10 cellular contexts compared by ENCODE assay signal in the genomic region with DNA sequence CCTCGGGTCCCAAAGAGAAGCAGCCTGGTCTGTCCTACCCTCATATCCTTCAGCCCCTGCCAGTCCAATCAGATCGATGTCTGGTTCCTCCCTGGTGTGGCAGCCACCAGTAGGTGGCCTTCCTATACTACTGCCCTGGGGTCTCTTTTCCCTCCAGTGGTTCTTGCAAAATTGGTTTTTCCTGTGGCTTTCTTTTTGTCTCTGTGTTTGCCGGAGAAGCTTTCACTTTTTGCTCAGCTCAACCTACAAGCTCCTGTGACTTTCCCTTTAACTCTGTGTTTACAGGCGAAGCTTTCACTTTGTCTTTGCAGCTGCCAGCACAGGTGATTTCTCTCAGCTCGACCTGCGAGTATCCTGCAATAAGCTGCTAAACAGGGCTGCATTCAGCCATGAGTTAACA. TPM values are rescaled to one million over a fixed set of nuclear protein-coding genes. Genes with fewer than 3 reads are reported as not detected.
DNase-seq lines count a peak whose midpoint lies in the region; ATAC-seq, FAIRE-seq and TF ChIP-seq lines count a peak whose summit lies in the region.
"Had no signal": no experiment of that assay in that cellular context is flagged by ENCODE, and none has a peak within 500 bp of the region (broad histone marks: within the 10 kb centered on the region; RNA-seq: fewer than 3 reads in every experiment).

No MANE protein-coding gene starts in this region.

- no peaks in the 10 kb centered on the region for H4K20me1 ChIP-seq in HCT116 (ENCODE audit: insufficient read depth)
- no peaks in the 10 kb centered on the region for H4K20me1 ChIP-seq in OCI-LY3 (ENCODE audit: insufficient read depth, low read length)

- H3K27me3 ChIP-seq in HCT116 (ENCODE audit: insufficient read depth, low read length) = no peaks in the 10 kb centered on the region
- no peaks in the 10 kb centered on the region for H3K27me3 ChIP-seq in OCI-LY3 (ENCODE audit: low read depth, low read length)

- H3K27ac ChIP-seq in HCT116 (ENCODE audit: low read depth, low read length) = no peak overlapping the region
- no peak overlapping the region for H3K27ac ChIP-seq in OCI-LY3 (ENCODE audit: low read length)
- peak overlapping the region; percentile 59 to 60 for H3K27ac ChIP-seq in kidney (ENCODE audit: low read depth in 2 of 2, low read length in 2 of 2)

- TF ChIP-seq POLR2A in HCT116 (IDR thresholded peaks at IDR 0.05; ENCODE audit: borderline replicate concordance, extremely low read depth, insufficient read depth, insufficient read length) = no peak

- H3K4me1 ChIP-seq in HCT116 (ENCODE audit: control insufficient read depth in 1 of 2, insufficient read depth in 2 of 2, low read length in 2 of 2) = no peaks in the 10 kb centered on the region
- H3K4me1 ChIP-seq in OCI-LY3 (ENCODE audit: low read length) = peaks cover 4% of the 10 kb centered on the region; the same call in 1 of the 2 replicates
- H3K4me1 ChIP-seq in kidney (ENCODE audit: control insufficient read depth in 1 of 2, insufficient read depth in 1 of 2, low read depth in 1 of 2, low read length in 2 of 2) = peaks cover 5 to 6% of the 10 kb centered on the region in 2 donors

- H3K4me3 ChIP-seq in HCT116 (replicated peaks in 1 of 2; ENCODE audit: low read depth in 1 of 2, low read length in 2 of 2) = no peak overlapping the region
- peak overlapping the region; percentile 66 for H3K4me3 ChIP-seq in OCI-LY3 (ENCODE audit: low read length)
- peak overlapping the region; percentile 60 to 82 for H3K4me3 ChIP-seq in kidney (ENCODE audit: low read length in 2 of 2)

- H2AFZ ChIP-seq in HCT116 (ENCODE audit: low read depth, low read length, poor library complexity, severe bottlenecking) (no peak overlapping the region), OCI-LY3 (ENCODE audit: low read depth, low read length) (peak overlapping the region; percentile 86)

- POLR2A ChIA-PET in HCT116 (lab: Charles Lee) = no interaction called here

- H3K36me3 ChIP-seq in HCT116 (ENCODE audit: control insufficient read depth in 1 of 2, insufficient read depth in 2 of 2, low read length in 2 of 2) = no peaks in the 10 kb centered on the region
- no peaks in the 10 kb centered on the region for H3K36me3 ChIP-seq in OCI-LY3 (replicated peaks; ENCODE audit: low read depth, low read length)
- no peaks in the 10 kb centered on the region for H3K36me3 ChIP-seq in kidney (ENCODE audit: control insufficient read depth in 1 of 2, insufficient read depth in 2 of 2, low read length in 2 of 2)

- peak; percentile 62; the same call in 1 of the 2 replicates for ATAC-seq in HCT116

- FAIRE-seq in kidney (lab: Jason Lieb, UNC) = no peak

- no peaks in the 10 kb centered on the region for H3K9me2 ChIP-seq in HCT116 (ENCODE audit: insufficient read depth)

- BruUV-seq in HCT116 (replicated peaks; lab: Mats Ljungman, UMichigan) = no TSS peak

- CTCF ChIA-PET in HCT116 (lab: Charles Lee) = no interaction called here

- RAD21 ChIA-PET in HCT116 (lab: Charles Lee; ENCODE audit: low non-redundant PET in 1 of 2, low total read pairs in 2 of 2, uncharacterized antibody in 2 of 2, unreplicated experiment in 2 of 2) = no interaction called here

- TF ChIP-seq CTCF in HCT116 (IDR thresholded peaks at IDR 0.05 in 2 of 3, conservative IDR thresholded peaks at IDR 0.05 in 1 of 3; ENCODE audit: borderline replicate concordance in 1 of 3, insufficient read depth in 1 of 3, low read depth in 2 of 3, low read length in 2 of 3) (peak in 1 of 3 experiments; percentile 33; a peak in 2 of 6 replicates), OCI-LY3 (IDR thresholded peaks at IDR 0.05; ENCODE audit: low read depth, low read length) (peak; percentile 49), kidney (IDR thresholded peaks at IDR 0.05; ENCODE audit: borderline replicate concordance, extremely low read depth, insufficient read depth) (peak; percentile 26)

- H3K4me2 ChIP-seq in HCT116 (ENCODE audit: low read length) (no peak overlapping the region), OCI-LY3 (ENCODE audit: low read length) (peak overlapping the region; percentile 74)

- H3K79me2 ChIP-seq in HCT116 (ENCODE audit: insufficient read depth, low read length) (no peaks in the 10 kb centered on the region), OCI-LY3 (ENCODE audit: low read length) (no peaks in the 10 kb centered on the region)

- intact Hi-C loops in HCT116 (cut with micrococcal nuclease) (no loop called here), kidney (cut with DNase I) (no loop called here)

- no peak overlapping the region for H3K9ac ChIP-seq in HCT116 (ENCODE audit: low read length)
- no peak overlapping the region for H3K9ac ChIP-seq in OCI-LY3 (ENCODE audit: low read length)
- H3K9ac ChIP-seq in kidney (ENCODE audit: low read length in 2 of 2) = peak overlapping the region in 1 of 2 donors; percentile 55

- DNase-seq in DMS153 (lab: John Stamatoyannopoulos, UW) = peak; percentile 57
- no peak for DNase-seq in HCT116 (ENCODE audit: low read depth, low spot score)
- DNase-seq in kidney = no peak
- DNase-seq in activated naive CD4-positive, alpha-beta T cell treated with anti-CD3 and anti-CD28 coated beads, Interleukin-2, amount 50 U/mL, for 16 hours = no peak
- DNase-seq in stimulated activated CD4-positive, alpha-beta T cell treated with anti-CD3 and anti-CD28 coated beads, Interleukin-4, amount 100 ng/mL, for 4 hours = no peak
- no peak for DNase-seq in NOMO-1 treated with dmso at 0.1 percent for 144 hours (lab: John Stamatoyannopoulos, UW; ENCODE audit: unreplicated experiment)
- no peak for DNase-seq in cortex of kidney (lab: John Stamatoyannopoulos, UW)
- DNase-seq: amniotic stem cell, NCI-H187 treated with DMSO at 0.1 percent for 48 hours had no signal

- H3K9me3 ChIP-seq in HCT116 (ENCODE audit: control insufficient read depth in 1 of 2, insufficient read depth in 1 of 2, low read depth in 1 of 2, low read length in 2 of 2) (no peaks in the 10 kb centered on the region), OCI-LY3 (ENCODE audit: insufficient read depth, low read length) (no peaks in the 10 kb centered on the region), kidney (ENCODE audit: control insufficient read depth in 1 of 2, low read length in 2 of 2) (no peaks in the 10 kb centered on the region)

- TF ChIP-seq RAD21 in HCT116 (IDR thresholded peaks at IDR 0.05; ENCODE audit: low read depth) = peak; percentile 22; the same call in 1 of the 2 replicates

TF ChIP-seq in HCT116, 20 proteins besides CTCF, POLR2A, EP300 and RAD21:
- TF ChIP-seq TCF7L2 (IDR thresholded peaks at IDR 0.05; ENCODE audit: borderline replicate concordance, extremely low read depth, insufficient read depth, insufficient read length) (no peak), ZFX (IDR thresholded peaks at IDR 0.05) (no peak), CEBPB (IDR thresholded peaks at IDR 0.05; ENCODE audit: low read depth) (no peak), SP1 (IDR thresholded peaks at IDR 0.05; ENCODE audit: low read depth) (no peak), SRF (IDR thresholded peaks at IDR 0.05; ENCODE audit: low read depth) (no peak), FOSL1 (IDR thresholded peaks at IDR 0.05; ENCODE audit: low read depth) (no peak), EZH2 (IDR thresholded peaks at IDR 0.05) (no peak), CBX3 (IDR thresholded peaks at IDR 0.05; ENCODE audit: low read depth) (no peak), YY1 (IDR thresholded peaks at IDR 0.05; ENCODE audit: extremely low read depth, insufficient replicate concordance, low read depth, low read length) (no peak), ELF1 (IDR thresholded peaks at IDR 0.05; ENCODE audit: borderline replicate concordance, low read depth) (no peak), EGR1 (IDR thresholded peaks at IDR 0.05; ENCODE audit: low read depth) (no peak), POLR2AphosphoS5 (IDR thresholded peaks at IDR 0.05; ENCODE audit: low read depth, low read length) (no peak), ZNF274 (IDR thresholded peaks at IDR 0.05; ENCODE audit: low read depth, low read length) (no peak), EZH2phosphoT487 (IDR thresholded peaks at IDR 0.05; ENCODE audit: borderline replicate concordance) (no peak), SIN3A (IDR thresholded peaks at IDR 0.05; ENCODE audit: low read depth) (no peak), ATF3 (IDR thresholded peaks at IDR 0.05) (no peak)
- TF ChIP-seq, protein P1, sequence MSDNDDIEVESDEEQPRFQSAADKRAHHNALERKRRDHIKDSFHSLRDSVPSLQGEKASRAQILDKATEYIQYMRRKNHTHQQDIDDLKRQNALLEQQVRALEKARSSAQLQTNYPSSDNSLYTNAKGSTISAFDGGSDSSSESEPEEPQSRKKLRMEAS (IDR thresholded peaks at IDR 0.05) = no peak
- TF ChIP-seq, protein P2, sequence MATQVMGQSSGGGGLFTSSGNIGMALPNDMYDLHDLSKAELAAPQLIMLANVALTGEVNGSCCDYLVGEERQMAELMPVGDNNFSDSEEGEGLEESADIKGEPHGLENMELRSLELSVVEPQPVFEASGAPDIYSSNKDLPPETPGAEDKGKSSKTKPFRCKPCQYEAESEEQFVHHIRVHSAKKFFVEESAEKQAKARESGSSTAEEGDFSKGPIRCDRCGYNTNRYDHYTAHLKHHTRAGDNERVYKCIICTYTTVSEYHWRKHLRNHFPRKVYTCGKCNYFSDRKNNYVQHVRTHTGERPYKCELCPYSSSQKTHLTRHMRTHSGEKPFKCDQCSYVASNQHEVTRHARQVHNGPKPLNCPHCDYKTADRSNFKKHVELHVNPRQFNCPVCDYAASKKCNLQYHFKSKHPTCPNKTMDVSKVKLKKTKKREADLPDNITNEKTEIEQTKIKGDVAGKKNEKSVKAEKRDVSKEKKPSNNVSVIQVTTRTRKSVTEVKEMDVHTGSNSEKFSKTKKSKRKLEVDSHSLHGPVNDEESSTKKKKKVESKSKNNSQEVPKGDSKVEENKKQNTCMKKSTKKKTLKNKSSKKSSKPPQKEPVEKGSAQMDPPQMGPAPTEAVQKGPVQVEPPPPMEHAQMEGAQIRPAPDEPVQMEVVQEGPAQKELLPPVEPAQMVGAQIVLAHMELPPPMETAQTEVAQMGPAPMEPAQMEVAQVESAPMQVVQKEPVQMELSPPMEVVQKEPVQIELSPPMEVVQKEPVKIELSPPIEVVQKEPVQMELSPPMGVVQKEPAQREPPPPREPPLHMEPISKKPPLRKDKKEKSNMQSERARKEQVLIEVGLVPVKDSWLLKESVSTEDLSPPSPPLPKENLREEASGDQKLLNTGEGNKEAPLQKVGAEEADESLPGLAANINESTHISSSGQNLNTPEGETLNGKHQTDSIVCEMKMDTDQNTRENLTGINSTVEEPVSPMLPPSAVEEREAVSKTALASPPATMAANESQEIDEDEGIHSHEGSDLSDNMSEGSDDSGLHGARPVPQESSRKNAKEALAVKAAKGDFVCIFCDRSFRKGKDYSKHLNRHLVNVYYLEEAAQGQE (IDR thresholded peaks at IDR 0.05; ENCODE audit: low read depth) = no peak

RNA-seq across cellular contexts. Expression of gene UGT2A3, which starts 46.8 kb away (rescaled TPM):
- total RNA-seq in HCT116 (2021; ENCODE audit: unreplicated experiment) = not detected
- not detected in 2 replicates for polyA plus RNA-seq in HCT116 (2012)
- total RNA-seq in kidney = 57.7 TPM
- polyA plus RNA-seq in kidney (ENCODE audit: insufficient read depth, low read depth, low replicate concordance) = 27.1 TPM

Comparison
In these comparisons a context has a peak if more than half of its experiments do, and no peak if none do; other contexts are left out.
1. H3K27ac ChIP-seq: peak in kidney (2 of 2); none in HCT116 (single experiment) and OCI-LY3 (single experiment).
2. H3K4me3 ChIP-seq: peak in OCI-LY3 (single experiment) and kidney (2 of 2); none in HCT116 (0 of 2).
3. RNA of gene UGT2A3, which starts 46.8 kb away (total RNA-seq): 57.7 TPM in kidney (single experiment); not detected in HCT116 (single experiment); every median in the first group is over 10 times any median in the second.